Comparison of ENCODE assay signal across 8 cellular contexts in genomic region chr3:196445391-196445790, GRCh38. TPM values are rescaled to one million over a fixed set of nuclear protein-coding genes. Genes with fewer than 3 reads are reported as not detected.
DNase-seq lines count a peak whose midpoint lies in the region; ATAC-seq, FAIRE-seq and TF ChIP-seq lines count a peak whose summit lies in the region.
"Not testable (repeated sequence)": the region's sequence is repeated elsewhere in the genome, so short reads cannot be mapped to it uniquely, and the experiment has no call there.

No MANE protein-coding gene starts in this region.

- POLR2A ChIA-PET in A549 (lab: Yijun Ruan, JAX); OCI-LY7 (lab: Charles Lee): not testable (repeated sequence)

- H3K56ac ChIP-seq in H9 (ENCODE audit: insufficient read length, low read depth, low read length) = not testable (repeated sequence)

- TF ChIP-seq POLR2A in A549 (IDR thresholded peaks at IDR 0.05; ENCODE audit: low read length) = not testable (repeated sequence)

- CTCF ChIA-PET in A549 (lab: Yijun Ruan, JAX); OCI-LY7 (lab: Charles Lee; ENCODE audit: unreplicated experiment); activated naive CD4-positive, alpha-beta T cell treated with anti-CD3 and anti-CD28 coated beads for 36 hours (lab: Charles Lee): not testable (repeated sequence)

- H3K27ac ChIP-seq in A549; H9 (ENCODE audit: insufficient read length, low read depth, low read length); OCI-LY7 (ENCODE audit: low read depth, low read length, poor library complexity, severe bottlenecking): not testable (repeated sequence)

- not testable (repeated sequence) for H3K9me2 ChIP-seq in OCI-LY7 (ENCODE audit: insufficient read depth, low read length)

- not testable (repeated sequence) for H2BK5ac ChIP-seq in H9 (ENCODE audit: insufficient read length, low read length)

- H3K4me1 ChIP-seq in A549; H9 (ENCODE audit: insufficient read depth, low read length); OCI-LY7 (ENCODE audit: insufficient read depth, low read length, poor library complexity, severe bottlenecking): not testable (repeated sequence)

- H3K14ac ChIP-seq in H9 (ENCODE audit: insufficient read depth, low read length) = not testable (repeated sequence)

- not testable (repeated sequence) for H2BK12ac ChIP-seq in H9 (ENCODE audit: insufficient read length, low read depth, low read length)

- not testable (repeated sequence) for H3K4me1 Mint-ChIP-seq in H9; activated naive CD4-positive, alpha-beta T cell treated with anti-CD3 and anti-CD28 coated beads for 36 hours (ENCODE audit: low read depth)

- H3K4ac ChIP-seq in H9 (ENCODE audit: low read depth, low read length) = not testable (repeated sequence)

- not testable (repeated sequence) for H3K27me3 ChIP-seq in H9 (ENCODE audit: insufficient read depth, low read length)

- WGBS in A549 (ENCODE audit: missing lambda C conversion rate) = 83% methylated on average over 6 of the region's 7 CpGs
- WGBS in H9 (ENCODE audit: extremely low coverage, insufficient read length, low lambda C conversion rate) = no CpG with 5 or more reads among the region's 7 CpGs

- H3K23ac ChIP-seq in H9 (ENCODE audit: insufficient read length, low read depth, low read length) = not testable (repeated sequence)

- H3K79me1 ChIP-seq in H9 (ENCODE audit: insufficient read depth, low read depth, low read length, poor library complexity, severe bottlenecking) = not testable (repeated sequence)

- H4K20me1 ChIP-seq in H9 (ENCODE audit: control insufficient read depth, insufficient read depth, insufficient read length); OCI-LY7 (ENCODE audit: insufficient read depth, low read length): not testable (repeated sequence)

- peak in 1 of 2 experiments; percentile 57; a peak in 2 of 6 replicates for ATAC-seq in A549

- H3K18ac ChIP-seq in H9 (ENCODE audit: insufficient read length, low read depth, low read length) = not testable (repeated sequence)

- H3K9me3 ChIP-seq in A549; H9 (ENCODE audit: control insufficient read depth, low read depth, low read length); OCI-LY7 (ENCODE audit: low read length): not testable (repeated sequence)

- not testable (repeated sequence) for H3T11ph ChIP-seq in H9 (ENCODE audit: low read length)

- H3K27me3 Mint-ChIP-seq in H9 (ENCODE audit: low read depth); activated naive CD4-positive, alpha-beta T cell treated with anti-CD3 and anti-CD28 coated beads for 36 hours (ENCODE audit: low read depth): not testable (repeated sequence)

- H3K23me2 ChIP-seq in H9 (ENCODE audit: insufficient read length, low read depth, low read length, poor library complexity, severe bottlenecking) = not testable (repeated sequence)

- H4K91ac ChIP-seq in H9 (ENCODE audit: insufficient read length, low read depth, low read length) = not testable (repeated sequence)

- intact Hi-C loops in OCI-LY7 (cut with micrococcal nuclease; ENCODE audit: unreplicated experiment) = loop anchor here (10.0 kb wide), 1 partner anchor 191 kb away; no protein-coding TSS in a partner anchor
- intact Hi-C loops in activated naive CD4-positive, alpha-beta T cell treated with anti-CD3 and anti-CD28 coated beads for 36 hours (cut with micrococcal nuclease) = loop anchor here (1.0 kb wide), 1 partner anchor 192 kb away; no protein-coding TSS in a partner anchor

- not testable (repeated sequence) for H2BK20ac ChIP-seq in H9 (ENCODE audit: low read depth, low read length, poor library complexity, severe bottlenecking)

- H3K4me2 ChIP-seq in A549; H9 (ENCODE audit: insufficient read depth, insufficient read length, low read length); OCI-LY7 (ENCODE audit: low read length): not testable (repeated sequence)

- TF ChIP-seq EP300 in A549 (IDR thresholded peaks at IDR 0.05) = not testable (repeated sequence)

- H2BK15ac ChIP-seq in H9 (ENCODE audit: low read depth, low read length) = not testable (repeated sequence)

- TF ChIP-seq RAD21 in A549 (conservative IDR thresholded peaks at IDR 0.05 in 1 of 2, IDR thresholded peaks at IDR 0.05 in 1 of 2) = peak in 1 of 2 experiments; percentile 46; a peak in 2 of 5 replicates

- not testable (repeated sequence) for H3K36me3 ChIP-seq in OCI-LY7 (ENCODE audit: insufficient read depth, low read length)

- FAIRE-seq in A549 (lab: Jason Lieb, UNC) = not testable (repeated sequence)

- H3K4me3 Mint-ChIP-seq in H9; activated naive CD4-positive, alpha-beta T cell treated with anti-CD3 and anti-CD28 coated beads for 36 hours: not testable (repeated sequence)

- H3K79me2 ChIP-seq in H9 (ENCODE audit: insufficient read depth, low read length); OCI-LY7 (ENCODE audit: insufficient read depth, low read depth, low read length): not testable (repeated sequence)

- DNase-seq in A549 (ENCODE audit: low read depth in 1 of 2, low spot score in 1 of 2) = peak in 1 of 2 experiments; percentile 33
- peak; percentile 8 for DNase-seq in EH (ENCODE audit: low read depth)
- DNase-seq in H9 = peak; percentile 41
- DNase-seq in LNCaP clone FGC (ENCODE audit: low read depth) = not testable (repeated sequence)
- peak; percentile 22 for DNase-seq in OCI-LY7 (ENCODE audit: low spot score)
- DNase-seq in activated naive CD4-positive, alpha-beta T cell treated with anti-CD3 and anti-CD28 coated beads for 36 hours = peak; percentile 34
- peak; percentile 11 for DNase-seq in epithelial cell of esophagus (ENCODE audit: low read depth)
- peak; percentile 10 for DNase-seq in iris pigment epithelial cell (ENCODE audit: low read depth)

- not testable (repeated sequence) for BruUV-seq in OCI-LY7 (replicated peaks; lab: Mats Ljungman, UMichigan)

- not testable (repeated sequence) for H2BK120ac ChIP-seq in H9 (ENCODE audit: low read depth, low read length, poor library complexity, severe bottlenecking)

- H3K27ac Mint-ChIP-seq in H9; activated naive CD4-positive, alpha-beta T cell treated with anti-CD3 and anti-CD28 coated beads for 36 hours: not testable (repeated sequence)

- H3K4me3 ChIP-seq in A549; LNCaP clone FGC (ENCODE audit: low read depth, low read length); OCI-LY7 (ENCODE audit: low read depth, low read length, poor library complexity, severe bottlenecking); epithelial cell of esophagus (ENCODE audit: low read length): not testable (repeated sequence)

- not testable (repeated sequence) for H3K9me3 Mint-ChIP-seq in H9; activated naive CD4-positive, alpha-beta T cell treated with anti-CD3 and anti-CD28 coated beads for 36 hours

- H4K8ac ChIP-seq in H9 (replicated peaks; ENCODE audit: insufficient read length, low read depth, low read length) = not testable (repeated sequence)

- H3K9ac ChIP-seq in H9 (ENCODE audit: extremely low read depth, insufficient read length, low read length) = not testable (repeated sequence)

- H2AK5ac ChIP-seq in H9 (ENCODE audit: insufficient read length, low read length) = not testable (repeated sequence)

- not testable (repeated sequence) for H3K36me3 Mint-ChIP-seq in H9 (ENCODE audit: insufficient read depth in 1 of 3, low read depth in 3 of 3); activated naive CD4-positive, alpha-beta T cell treated with anti-CD3 and anti-CD28 coated beads for 36 hours (ENCODE audit: low read depth)

- H4K5ac ChIP-seq in H9 (ENCODE audit: insufficient read length, low read depth, low read length) = not testable (repeated sequence)

- TF ChIP-seq CTCF in A549 (IDR thresholded peaks at IDR 0.05) (0 out of 3 replicates have a peak, but pooled peaks have one; percentile 7), H9 (conservative IDR thresholded peaks at IDR 0.05) (peak; percentile 61), LNCaP clone FGC (IDR thresholded peaks at IDR 0.05; ENCODE audit: control insufficient read depth, extremely low read depth, insufficient read depth) (peak; percentile 18; the same call in 1 of the 2 replicates), OCI-LY7 (conservative IDR thresholded peaks at IDR 0.05; ENCODE audit: low read length) (peak; percentile 40; the same call in 1 of the 2 replicates)
- TF ChIP-seq CTCF in epithelial cell of esophagus (IDR thresholded peaks at IDR 0.05; ENCODE audit: insufficient read depth, low read depth, low read length, missing control alignments) = not testable (repeated sequence)

- not testable (repeated sequence) for H2AFZ ChIP-seq in H9 (ENCODE audit: low read length); OCI-LY7 (ENCODE audit: low read length)

RNA-seq across cellular contexts. Expression of gene UBXN7, which starts 13.2 kb away (rescaled TPM):
- 14.2 and 14.5 TPM in 2 replicates for polyA plus RNA-seq in A549 (2011; rRNA removed)
- polyA plus RNA-seq in A549 (2012; cell fraction: cytosol; rRNA removed) = 3.5 TPM in 2 replicates
- polyA plus RNA-seq in A549 (2012; cell fraction: nucleus; rRNA removed) = 1.6 and 2.7 TPM in 2 replicates
- 7.5 to 7.9 TPM (median 7.9 TPM) in 3 replicates for polyA plus RNA-seq in A549 (2017; fragmentation: RNase III; extraction: RNeasy Plus Mini Kit Qiagen cat#74134 plus additional on column Dnase treatment)
- 11.5 and 12.2 TPM in 2 replicates for polyA minus RNA-seq in A549 (2011; rRNA and poly(A)+ RNA removed)
- 108 and 110 TPM in 2 replicates for total RNA-seq in H9 (2021)
- 12.7 and 28.9 TPM in 2 replicates for total RNA-seq in OCI-LY7 (2014; rRNA removed; shearing (Covaris generic))
- total RNA-seq in OCI-LY7 (2022) = 73.4 and 76.6 TPM in 2 replicates
- total RNA-seq in activated naive CD4-positive, alpha-beta T cell treated with anti-CD3 and anti-CD28 coated beads for 36 hours = 10 to 100 TPM; 54.2 to 62.5 TPM

RNA-seq across cellular contexts. Expression of gene RNF168, which starts 58.2 kb away (rescaled TPM):
- polyA plus RNA-seq in A549 (2011; rRNA removed) (3.8 and 5.7 TPM in 2 replicates), A549 (2017; fragmentation: RNase III; extraction: RNeasy Plus Mini Kit Qiagen cat#74134 plus additional on column Dnase treatment) (5.1 to 6.0 TPM (median 5.9 TPM) in 3 replicates)
- polyA plus RNA-seq in A549 (2012; cell fraction: cytosol; rRNA removed) = 1.6 and 1.7 TPM in 2 replicates
- polyA plus RNA-seq in A549 (2012; cell fraction: nucleus; rRNA removed) = 1.5 and 1.9 TPM in 2 replicates
- 18.1 and 19.1 TPM in 2 replicates for polyA minus RNA-seq in A549 (2011; rRNA and poly(A)+ RNA removed)
- total RNA-seq in H9 (2021) (64.6 and 65.5 TPM in 2 replicates), OCI-LY7 (2022) (38.1 and 38.7 TPM in 2 replicates)
- 29.6 and 31.3 TPM in 2 replicates for total RNA-seq in OCI-LY7 (2014; rRNA removed; shearing (Covaris generic))
- 10 to 100 TPM; 28.9 to 29.1 TPM for total RNA-seq in activated naive CD4-positive, alpha-beta T cell treated with anti-CD3 and anti-CD28 coated beads for 36 hours
